In genomic region chr20:14234666-14235295, GRCh38 we compare ENCODE assay signal across 17 cellular contexts.
DNase-seq lines count a peak whose midpoint lies in the region; ATAC-seq and TF ChIP-seq lines count a peak whose summit lies in the region.
"Had no signal": no experiment of that assay in that cellular context is flagged by ENCODE, and none has a peak within 500 bp of the region (broad histone marks: within the 10 kb centered on the region; RNA-seq: fewer than 3 reads in every experiment).

No MANE protein-coding gene starts in this region.

- in situ Hi-C loops in Caki2 (cut with HindIII; ENCODE audit: low pct_unique_long_range_greater_than_20kb, low sequenced_read_pairs), result no loop called here

- no peak overlapping the region for H3K4me3 Mint-ChIP-seq in CD4-positive, alpha-beta memory T cell
- H3K4me3 Mint-ChIP-seq: activated B cell treated with CpG ODN at 0.5 μM for 24 hours; activated naive CD4-positive, alpha-beta T cell treated with anti-CD3 and anti-CD28 coated beads for 36 hours had no signal

- DNase-seq in Caki2 (ENCODE audit: low read depth) (peak; percentile 38), PC-3 (peak; percentile 76), myocyte (ENCODE audit: low read depth) (peak; percentile 16), NCI-H1105 (lab: John Stamatoyannopoulos, UW) (no peak), cortex of kidney (lab: John Stamatoyannopoulos, UW) (no peak)
- no peak for DNase-seq in CD4-positive, alpha-beta memory T cell
- DNase-seq in stimulated activated CD4-positive, alpha-beta T cell treated with anti-CD3 and anti-CD28 coated beads, Interleukin-4, amount 100 ng/mL, for 4 hours, result no peak
- DNase-seq: activated B cell treated with CpG ODN at 0.5 μM for 24 hours; activated naive CD4-positive, alpha-beta T cell treated with anti-CD3 and anti-CD28 coated beads for 36 hours; erythroblast; NCI-H1092; NCI-H345; pancreas; tibial artery had no signal

- no peaks in the 10 kb centered on the region for H3K9me3 ChIP-seq in PC-3 (ENCODE audit: low read length)
- peaks cover 0 to 2% of the 10 kb centered on the region in 2 donors for H3K9me3 ChIP-seq in CD4-positive, alpha-beta memory T cell (ENCODE audit: control insufficient read depth in 1 of 2, low read length in 2 of 2)
- H3K9me3 ChIP-seq: BLaER1 treated with 17β-estradiol and CSF1 and Interleukin-3, amounts not matched to agents 10 nM and 100 nM; pancreas; tibial artery had no signal

- H3K4me1 Mint-ChIP-seq in CD4-positive, alpha-beta memory T cell, result no peaks in the 10 kb centered on the region
- H3K4me1 Mint-ChIP-seq: activated B cell treated with CpG ODN at 0.5 μM for 24 hours had no signal

- no peaks in the 10 kb centered on the region for H3K9me2 ChIP-seq in PC-3 (replicated peaks; ENCODE audit: low read length)

- H3K27ac Mint-ChIP-seq in CD4-positive, alpha-beta memory T cell, result no peak overlapping the region
- H3K27ac Mint-ChIP-seq: activated B cell treated with CpG ODN at 0.5 μM for 24 hours; activated naive CD4-positive, alpha-beta T cell treated with anti-CD3 and anti-CD28 coated beads for 36 hours had no signal

- peak overlapping the region; percentile 25 for H3K27ac ChIP-seq in PC-3 (ENCODE audit: low read length)
- no peak overlapping the region for H3K27ac ChIP-seq in CD4-positive, alpha-beta memory T cell (ENCODE audit: low read depth, low read length)
- H3K27ac ChIP-seq: BLaER1 treated with 17β-estradiol and CSF1 and Interleukin-3, amounts not matched to agents 10 nM and 100 nM; pancreas; tibial artery had no signal

- H2AFZ ChIP-seq in PC-3 (ENCODE audit: low read length), result no peak overlapping the region

- no peaks in the 10 kb centered on the region for H3K36me3 ChIP-seq in PC-3 (ENCODE audit: low read depth, low read length)
- H3K36me3 ChIP-seq in CD4-positive, alpha-beta memory T cell (ENCODE audit: insufficient read depth, low read length), result no peaks in the 10 kb centered on the region
- H3K36me3 ChIP-seq: BLaER1 treated with 17β-estradiol and CSF1 and Interleukin-3, amounts not matched to agents 10 nM and 100 nM; pancreas; tibial artery had no signal

- no TSS peak for BruUV-seq in PC-3 (replicated peaks; lab: Mats Ljungman, UMichigan)

- H3K79me2 ChIP-seq in PC-3 (ENCODE audit: low read length), result no peaks in the 10 kb centered on the region

- H3K9ac ChIP-seq in PC-3 (ENCODE audit: low read length), result no peak overlapping the region
- H3K9ac ChIP-seq: BLaER1 treated with 17β-estradiol and CSF1 and Interleukin-3, amounts not matched to agents 10 nM and 100 nM had no signal

- no peak for TF ChIP-seq CTCF in PC-3 (conservative IDR thresholded peaks at IDR 0.05; ENCODE audit: low read depth, low read length)

- intact Hi-C loops in PC-3 (cut with micrococcal nuclease), result no loop called here
- intact Hi-C loops in CD4-positive, alpha-beta memory T cell (cut with micrococcal nuclease), result no loop called here

- peak overlapping the region; percentile 33 for H3K4me2 ChIP-seq in PC-3 (ENCODE audit: low read length)
- H3K4me2 ChIP-seq: BLaER1 treated with 17β-estradiol and CSF1 and Interleukin-3, amounts not matched to agents 10 nM and 100 nM had no signal

- H3F3A ChIP-seq in PC-3 (ENCODE audit: low read length, unreplicated experiment), result peaks cover 11% of the 10 kb centered on the region

- H4K20me1 ChIP-seq in PC-3 (ENCODE audit: low read length), result no peaks in the 10 kb centered on the region
- H4K20me1 ChIP-seq: BLaER1 treated with 17β-estradiol and CSF1 and Interleukin-3, amounts not matched to agents 10 nM and 100 nM had no signal

- ATAC-seq in PC-3 (peak; percentile 90), esophagus mucosa (peak; percentile 38)
- ATAC-seq: HepG2, pancreas had no signal

- POLR2A ChIA-PET in PC-3 (lab: Charles Lee; ENCODE audit: unreplicated experiment), result interaction anchor here (0.7 kb wide), 1 partner anchor 380 kb away, joined by 3 read pairs; no protein-coding TSS in a partner anchor
- POLR2A ChIA-PET in CD4-positive, alpha-beta memory T cell (lab: Charles Lee; ENCODE audit: partially characterized antibody), result no interaction called here

- H3K27me3 Mint-ChIP-seq in CD4-positive, alpha-beta memory T cell, result no peaks in the 10 kb centered on the region
- H3K27me3 Mint-ChIP-seq: activated B cell treated with CpG ODN at 0.5 μM for 24 hours had no signal

- H3K27me3 ChIP-seq in PC-3 (ENCODE audit: low read length), result no peaks in the 10 kb centered on the region
- no peaks in the 10 kb centered on the region for H3K27me3 ChIP-seq in CD4-positive, alpha-beta memory T cell (ENCODE audit: insufficient read depth, low read length)
- H3K27me3 ChIP-seq: BLaER1 treated with 17β-estradiol and CSF1 and Interleukin-3, amounts not matched to agents 10 nM and 100 nM; pancreas; tibial artery had no signal

- peaks cover 24% of the 10 kb centered on the region for H3K4me1 ChIP-seq in PC-3 (ENCODE audit: insufficient read depth, low read length)
- H3K4me1 ChIP-seq in CD4-positive, alpha-beta memory T cell (ENCODE audit: insufficient read depth, low read length), result no peaks in the 10 kb centered on the region
- H3K4me1 ChIP-seq: pancreas had no signal

- H3K36me3 Mint-ChIP-seq in CD4-positive, alpha-beta memory T cell, result no peaks in the 10 kb centered on the region

- H3K4me3 ChIP-seq in PC-3 (ENCODE audit: low read length), result peak overlapping the region; percentile 16; the same call in 1 of the 2 replicates
- H3K4me3 ChIP-seq in CD4-positive, alpha-beta memory T cell (ENCODE audit: low read length in 2 of 2), result no peak overlapping the region
- H3K4me3 ChIP-seq: BLaER1 treated with 17β-estradiol and CSF1 and Interleukin-3, amounts not matched to agents 10 nM and 100 nM; pancreas; tibial artery had no signal

- CTCF ChIA-PET in PC-3 (lab: Charles Lee), result interaction anchor here (1.3 kb wide), 1 partner anchor 41 kb away, joined by 3 read pairs; no protein-coding TSS in a partner anchor
- CTCF ChIA-PET in CD4-positive, alpha-beta memory T cell (lab: Charles Lee; ENCODE audit: partially characterized antibody), result no interaction called here

- peaks cover 0 to 18% (median 15%) of the 10 kb centered on the region in 8 donors for H3K9me3 Mint-ChIP-seq in CD4-positive, alpha-beta memory T cell

Comparison
In these comparisons a context has a peak if more than half of its experiments do, and no peak if none do; other contexts are left out.
1. DNase-seq: peak in Caki2 (single experiment), PC-3 (single experiment) and myocyte (single experiment); none in CD4-positive, alpha-beta memory T cell (0 of 5), NCI-H1105 (single experiment), cortex of kidney (single experiment) and stimulated activated CD4-positive, alpha-beta T cell treated with anti-CD3 and anti-CD28 coated beads, Interleukin-4, amount 100 ng/mL, for 4 hours (0 of 2).